Comparison of ENCODE assay signal across 1 cellular context in the genomic region with DNA sequence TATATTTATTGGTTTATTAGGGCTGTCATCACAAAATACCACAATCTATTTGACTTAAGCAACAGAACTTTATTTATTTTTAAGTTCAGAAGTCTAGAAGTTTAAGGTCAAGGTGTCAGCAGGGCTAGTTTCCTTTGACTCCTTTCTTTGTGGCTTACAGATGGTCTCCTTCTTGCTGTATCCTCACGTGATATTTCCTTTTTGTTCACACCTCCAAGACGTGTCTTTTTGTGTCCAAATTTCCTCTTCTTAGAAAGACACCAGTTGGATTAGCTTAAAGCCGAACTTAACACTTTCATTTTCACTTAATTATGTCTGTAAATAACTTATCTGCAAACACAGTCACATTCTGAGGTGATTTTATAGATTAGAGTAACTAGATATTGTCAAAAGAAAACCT.
TF ChIP-seq lines count a peak whose summit lies in the region.

No MANE protein-coding gene starts in this region.

TF ChIP-seq in HepG2, 621 proteins besides CTCF, POLR2A, EP300 and RAD21:
- TF ChIP-seq CHD4 (IDR thresholded peaks at IDR 0.05; ENCODE audit: borderline replicate concordance, low read length) = no peak
